In genomic region chr9:38294561-38294960, GRCh38 we compare ENCODE assay signal across 15 cellular contexts.
DNase-seq lines count a peak whose midpoint lies in the region; ATAC-seq and TF ChIP-seq lines count a peak whose summit lies in the region.
"Had no signal": no experiment of that assay in that cellular context is flagged by ENCODE, and none has a peak within 500 bp of the region (broad histone marks: within the 10 kb centered on the region; RNA-seq: fewer than 3 reads in every experiment).

No MANE protein-coding gene starts in this region.

- H3K27ac Mint-ChIP-seq in activated CD4-positive, alpha-beta memory T cell treated with anti-CD3 and anti-CD28 coated beads for 36 hours: no peak overlapping the region

- POLR2A ChIA-PET in activated CD4-positive, alpha-beta memory T cell treated with anti-CD3 and anti-CD28 coated beads for 36 hours (lab: Charles Lee): no interaction called here

- no peaks in the 10 kb centered on the region for H3K36me3 Mint-ChIP-seq in activated CD4-positive, alpha-beta memory T cell treated with anti-CD3 and anti-CD28 coated beads for 36 hours

- no peak overlapping the region for H3K4me3 ChIP-seq in AG10803 (ENCODE audit: low read length)
- H3K4me3 ChIP-seq: GM23248, HAP-1, SJCRH30 had no signal

- H3K27me3 Mint-ChIP-seq in activated CD4-positive, alpha-beta memory T cell treated with anti-CD3 and anti-CD28 coated beads for 36 hours: no peaks in the 10 kb centered on the region

- no peaks in the 10 kb centered on the region for H3K9me3 Mint-ChIP-seq in activated CD4-positive, alpha-beta memory T cell treated with anti-CD3 and anti-CD28 coated beads for 36 hours

- DNase-seq in AG10803 (ENCODE audit: low read depth): peak; percentile 13
- DNase-seq in DMS79 treated with DMSO at 0.1 percent for 48 hours (lab: John Stamatoyannopoulos, UW): peak; percentile 79
- DNase-seq in astrocyte of the hippocampus (ENCODE audit: low read depth, low spot score): peak; percentile 33
- peak; percentile 24 for DNase-seq in mesenteric fat pad (ENCODE audit: low spot score)
- no peak for DNase-seq in activated CD4-positive, alpha-beta memory T cell treated with anti-CD3 and anti-CD28 coated beads for 36 hours
- DNase-seq: GM23248, IMR-90, NCI-H1436, NCI-H2029 treated with DMSO at 0.1 percent for 48 hours, NCI-H526 treated with DMSO at 0.1 percent for 48 hours, SJCRH30 had no signal

- CTCF ChIA-PET in activated CD4-positive, alpha-beta memory T cell treated with anti-CD3 and anti-CD28 coated beads for 36 hours (lab: Charles Lee): no interaction called here

- no peak for TF ChIP-seq CTCF in AG10803 (conservative IDR thresholded peaks at IDR 0.05; ENCODE audit: low read length)

- intact Hi-C loops in activated CD4-positive, alpha-beta memory T cell treated with anti-CD3 and anti-CD28 coated beads for 36 hours (cut with micrococcal nuclease): no loop called here

- no peaks in the 10 kb centered on the region for H3K4me1 Mint-ChIP-seq in activated CD4-positive, alpha-beta memory T cell treated with anti-CD3 and anti-CD28 coated beads for 36 hours (ENCODE audit: low read depth)

- H3K4me3 Mint-ChIP-seq in activated CD4-positive, alpha-beta memory T cell treated with anti-CD3 and anti-CD28 coated beads for 36 hours: no peak overlapping the region

- no peak for ATAC-seq in GM19023 (IDR thresholded peaks at IDR 0.05; ENCODE audit: unreplicated experiment)
- no peak for ATAC-seq in GM21529 (IDR thresholded peaks at IDR 0.05; ENCODE audit: unreplicated experiment)
- ATAC-seq: Panc1 had no signal
